ENCODE assay signal across 25 cellular contexts in the genomic region with DNA sequence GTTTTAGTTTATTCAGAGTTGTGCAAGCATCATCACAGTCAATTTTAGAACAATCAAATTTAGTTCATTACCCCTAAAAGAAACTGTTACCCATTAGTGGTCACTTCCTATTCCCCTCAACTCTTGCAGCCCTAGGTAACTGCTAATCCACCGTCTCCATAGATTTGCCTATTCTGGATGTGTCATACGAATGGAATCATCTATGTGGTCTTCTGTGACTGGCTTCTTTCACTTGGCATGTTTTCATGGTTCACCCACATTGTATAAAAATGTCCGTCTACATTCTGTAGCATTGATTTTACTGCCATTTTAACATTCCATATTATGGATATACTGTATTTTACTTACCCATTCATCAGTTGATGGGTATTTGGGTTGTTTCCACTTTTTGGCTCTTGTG.
"Had no signal": no experiment of that assay in that cellular context is flagged by ENCODE, and none has a peak within 500 bp of the region (broad histone marks: within the 10 kb centered on the region; RNA-seq: fewer than 3 reads in every experiment).

No MANE protein-coding gene starts in this region.

- H3K27me3 ChIP-seq: body of pancreas, SJCRH30 had no signal

- H3K27ac ChIP-seq: body of pancreas, RWPE1, SJCRH30, WERI-Rb-1 had no signal

- H3K27ac Mint-ChIP-seq: activated CD8-positive, alpha-beta T cell treated with anti-CD3 and anti-CD28 coated beads, Interleukin-2, amount 10 ng/mL, durations not matched to agents 7 days and 5 days; activated naive CD8-positive, alpha-beta T cell; activated T-cell treated with anti-CD3 and anti-CD28 coated beads, Interleukin-2, amount 50 U/mL, for 24 hours had no signal

- H3K36me3 ChIP-seq: SJCRH30, WERI-Rb-1 had no signal

- H3K9me3 Mint-ChIP-seq: activated T-cell treated with anti-CD3 and anti-CD28 coated beads, Interleukin-2, amount 50 U/mL, for 24 hours had no signal

- H3K27me3 Mint-ChIP-seq: activated naive CD8-positive, alpha-beta T cell; activated T-cell treated with anti-CD3 and anti-CD28 coated beads, Interleukin-2, amount 50 U/mL, for 24 hours had no signal

- H3K9me3 ChIP-seq: body of pancreas, SJCRH30, SK-N-SH had no signal

- ATAC-seq: activated CD4-positive, CD25-positive, alpha-beta regulatory T cell treated with anti-CD3 and anti-CD28 coated beads, Interleukin-2, amount 50 U/mL, for 24 hours; activated CD8-positive, alpha-beta T cell treated with anti-CD3 and anti-CD28 coated beads, Interleukin-2, amount 10 ng/mL, durations not matched to agents 7 days and 5 days; body of pancreas; Panc1 had no signal

- H3K4me3 Mint-ChIP-seq: activated CD8-positive, alpha-beta T cell treated with anti-CD3 and anti-CD28 coated beads, Interleukin-2, amount 10 ng/mL, durations not matched to agents 7 days and 5 days; activated naive CD8-positive, alpha-beta T cell; activated T-cell treated with anti-CD3 and anti-CD28 coated beads, Interleukin-2, amount 50 U/mL, for 24 hours had no signal

- H3K4me3 ChIP-seq: body of pancreas, SJCRH30 had no signal

- DNase-seq: activated CD4-positive, alpha-beta T cell treated with anti-CD3 and anti-CD28 coated beads for 4 hours; activated CD8-positive, alpha-beta memory T cell treated with anti-CD3 and anti-CD28 coated beads, Interleukin-2, amount 50 U/mL, for 48 hours; activated CD8-positive, alpha-beta T cell treated with anti-CD3 and anti-CD28 coated beads, Interleukin-2, amount 10 ng/mL, durations not matched to agents 7 days and 5 days; activated effector memory CD4-positive, alpha-beta T cell treated with anti-CD3 and anti-CD28 coated beads, Interleukin-2, amount 50 U/mL, for 16 hours; activated naive CD4-positive, alpha-beta T cell treated with Interleukin-2 at 50 U/mL for 16 hours; activated T-cell treated with anti-CD3 and anti-CD28 coated beads, Interleukin-2, amount 50 U/mL, for 24 hours; body of pancreas; central memory CD4-positive, alpha-beta T cell; NCI-H1092; NCI-H1417; NCI-H1930; NCI-H345; NCI-H510A; NCI-H526 treated with DMSO at 0.1 percent for 48 hours; NK-92 treated with Interleukin-12 subunit alpha and Interleukin-12 subunit beta, amount 100 ng/mL, for 24 hours; OCI-M1; Right ventricle myocardium superior; SJCRH30; SK-N-SH; T-helper 1 cell; WERI-Rb-1 had no signal
